Comparison of ENCODE assay signal across 8 cellular contexts in the genomic region with DNA sequence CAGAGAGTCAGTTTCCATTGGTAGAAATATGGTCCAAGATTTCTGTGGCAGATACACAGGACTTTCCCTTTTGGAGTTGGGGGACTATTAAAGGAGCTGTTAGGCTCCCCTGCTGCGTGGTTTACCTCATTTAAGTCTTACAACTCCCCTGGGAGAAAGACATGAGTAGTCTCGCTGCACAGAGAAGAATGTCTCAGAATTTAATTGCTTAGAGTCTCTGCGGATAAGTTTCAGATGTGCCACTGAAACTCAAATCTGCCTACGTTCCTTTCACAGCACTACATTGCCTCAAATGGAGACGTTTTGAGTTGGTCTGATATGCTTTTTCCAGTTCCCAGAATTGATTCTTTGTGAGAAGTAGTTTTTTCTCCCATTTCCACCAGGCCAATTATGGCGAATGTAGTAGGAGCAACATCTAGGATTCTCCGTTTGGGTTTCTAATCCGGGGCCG. TPM values are rescaled to one million over a fixed set of nuclear protein-coding genes. Genes with fewer than 3 reads are reported as not detected.
DNase-seq lines count a peak whose midpoint lies in the region; ATAC-seq, FAIRE-seq and TF ChIP-seq lines count a peak whose summit lies in the region.

No MANE protein-coding gene starts in this region.

- no peak overlapping the region for H3K18ac ChIP-seq in neuronal stem cell (ENCODE audit: low read length)

- H3K79me2 ChIP-seq in astrocyte (ENCODE audit: insufficient read depth, low read length) = no peaks in the 10 kb centered on the region

- H3K27me3 ChIP-seq in heart left ventricle = peaks cover 9 to 60% (median 20%) of the 10 kb centered on the region in 9 donors
- H3K27me3 ChIP-seq in astrocyte (ENCODE audit: insufficient read depth, low read length) = peaks cover 24% of the 10 kb centered on the region
- H3K27me3 ChIP-seq in neuronal stem cell (ENCODE audit: control insufficient read depth in 3 of 3, insufficient read depth in 3 of 3, low read depth in 1 of 3, low read length in 3 of 3) = peaks cover 0 to 3% (median 0%) of the 10 kb centered on the region in 3 experiments

- no peak for ATAC-seq in heart left ventricle
- ATAC-seq in Right ventricle myocardium inferior = no peak
- peak; percentile 46 for ATAC-seq in HG03066 (IDR thresholded peaks at IDR 0.05; ENCODE audit: low read depth, unreplicated experiment)

- H3K4me1 ChIP-seq in heart left ventricle (peaks cover 0 to 23% (median 7%) of the 10 kb centered on the region in 12 donors), astrocyte (ENCODE audit: insufficient read depth, low read length) (no peaks in the 10 kb centered on the region), neuronal stem cell (ENCODE audit: control insufficient read depth in 2 of 2, insufficient read depth in 1 of 2, low read depth in 1 of 2, low read length in 2 of 2) (peaks cover 0 to 4% of the 10 kb centered on the region in 2 donors)

- H3K36me3 ChIP-seq in heart left ventricle (no peaks in the 10 kb centered on the region), astrocyte (ENCODE audit: insufficient read depth, low read length) (no peaks in the 10 kb centered on the region), neuronal stem cell (replicated peaks in 1 of 2; ENCODE audit: control insufficient read depth in 2 of 2, insufficient read depth in 2 of 2, low read length in 2 of 2) (no peaks in the 10 kb centered on the region)

- H2BK15ac ChIP-seq in neuronal stem cell (ENCODE audit: low read length) = no peak overlapping the region

- TF ChIP-seq POLR2A in heart left ventricle (IDR thresholded peaks at IDR 0.05) = no peak

- no peak overlapping the region for H4K8ac ChIP-seq in neuronal stem cell (ENCODE audit: low read depth, low read length)

- no peak overlapping the region for H3K27ac Mint-ChIP-seq in astrocyte (ENCODE audit: unreplicated experiment)

- DNase-seq in heart left ventricle = no peak
- DNase-seq in Right ventricle myocardium inferior (ENCODE audit: missing footprints) = no peak
- no peak for DNase-seq in astrocyte (ENCODE audit: low read depth)
- DNase-seq in neuronal stem cell (ENCODE audit: low spot score) = no peak
- no peak for DNase-seq in SHP77 (lab: John Stamatoyannopoulos, UW)
- DNase-seq in effector CD8-positive, alpha-beta T cell (lab: John Stamatoyannopoulos, UW) = no peak
- no peak for DNase-seq in SKM-1 (lab: John Stamatoyannopoulos, UW; ENCODE audit: unreplicated experiment)

- H3K4ac ChIP-seq in neuronal stem cell (ENCODE audit: low read length) = no peak overlapping the region

- intact Hi-C loops in heart left ventricle (cut with DNase I) (no loop called here), Right ventricle myocardium inferior (cut with DNase I) (no loop called here)

- H3K4me3 Mint-ChIP-seq in astrocyte (ENCODE audit: unreplicated experiment) = peak overlapping the region; percentile 88

- no peak overlapping the region for H3K9ac ChIP-seq in astrocyte (ENCODE audit: low read length)
- no peak overlapping the region for H3K9ac ChIP-seq in neuronal stem cell (ENCODE audit: low read depth, low read length, poor library complexity)

- H3K4me1 Mint-ChIP-seq in astrocyte (ENCODE audit: low read depth, unreplicated experiment) = no peaks in the 10 kb centered on the region

- no peaks in the 10 kb centered on the region for H4K20me1 ChIP-seq in astrocyte (ENCODE audit: insufficient read depth, low read length)

- TF ChIP-seq CTCF in heart left ventricle (IDR thresholded peaks at IDR 0.05) = no peak
- no peak for TF ChIP-seq CTCF in astrocyte (IDR thresholded peaks at IDR 0.05; ENCODE audit: insufficient read depth, low read depth, low read length)

- H3K14ac ChIP-seq in neuronal stem cell (ENCODE audit: low read length) = no peak overlapping the region

- no peaks in the 10 kb centered on the region for H3K79me1 ChIP-seq in neuronal stem cell (ENCODE audit: low read depth, low read length)

- H3K27ac ChIP-seq in heart left ventricle = no peak overlapping the region
- H3K27ac ChIP-seq in astrocyte (ENCODE audit: low read depth, low read length) = no peak overlapping the region
- H3K27ac ChIP-seq in neuronal stem cell (replicated peaks; ENCODE audit: low read length) = no peak overlapping the region

- H3K4me3 ChIP-seq in heart left ventricle (peak overlapping the region in 11 of 12 donors; percentile 40 to 80 (median 59)), astrocyte (ENCODE audit: insufficient read depth, low read depth, low read length) (peak overlapping the region; percentile 55), neuronal stem cell (ENCODE audit: low read length in 2 of 2) (peak overlapping the region; percentile 73 to 91)

- no peak for FAIRE-seq in astrocyte (lab: Jason Lieb, UNC)

- H3K36me3 Mint-ChIP-seq in astrocyte (ENCODE audit: low read depth, unreplicated experiment) = no peaks in the 10 kb centered on the region

- H3K9me3 Mint-ChIP-seq in astrocyte (ENCODE audit: unreplicated experiment) = no peaks in the 10 kb centered on the region

- H3K23ac ChIP-seq in neuronal stem cell (ENCODE audit: low read depth, low read length, poor library complexity) = no peak overlapping the region

- peak overlapping the region; percentile 83 for H3K4me2 ChIP-seq in astrocyte (ENCODE audit: low read length)
- peak overlapping the region; percentile 48 for H3K4me2 ChIP-seq in neuronal stem cell (ENCODE audit: insufficient read depth, low read length, poor library complexity, severe bottlenecking)

- H3K9me3 ChIP-seq in heart left ventricle (no peaks in the 10 kb centered on the region), astrocyte (ENCODE audit: insufficient read depth, low read depth, low read length) (no peaks in the 10 kb centered on the region), neuronal stem cell (replicated peaks in 1 of 2; ENCODE audit: control insufficient read depth in 2 of 2, insufficient read depth in 1 of 2, low read depth in 1 of 2, low read length in 2 of 2) (no peaks in the 10 kb centered on the region)

- H2AK5ac ChIP-seq in neuronal stem cell (ENCODE audit: low read depth, low read length) = no peak overlapping the region

- H2BK5ac ChIP-seq in neuronal stem cell (ENCODE audit: low read length) = no peak overlapping the region

- no peak overlapping the region for H4K91ac ChIP-seq in neuronal stem cell (ENCODE audit: low read depth, low read length, poor library complexity)

- peaks cover 3% of the 10 kb centered on the region for H3K27me3 Mint-ChIP-seq in astrocyte (ENCODE audit: low read depth, unreplicated experiment)

- WGBS in heart left ventricle, 4 donors = 9 to 12% (median 11%) methylated on average over 9 of the region's 9 CpGs
- WGBS in neuronal stem cell (ENCODE audit: extremely low coverage in 2 of 2, insufficient read length in 2 of 2, insufficient replicate concordance in 1 of 2), 2 donors = no CpG with 5 or more reads among the region's 9 CpGs

- H2AFZ ChIP-seq in astrocyte (ENCODE audit: low read depth, low read length) (no peak overlapping the region), neuronal stem cell (ENCODE audit: low read length) (peak overlapping the region; percentile 97)

- H2BK12ac ChIP-seq in neuronal stem cell (ENCODE audit: low read length) = no peak overlapping the region

- no peak overlapping the region for H2BK120ac ChIP-seq in neuronal stem cell (ENCODE audit: low read depth, low read length)

RNA-seq across cellular contexts. Expression of a gene that starts 0.6 kb away (rescaled TPM):
- total RNA-seq in heart left ventricle (10 to 100 TPM in 3 of 9 donors, 1 to 10 TPM in 6; 2.5 to 11.6 (median 5.0) TPM), Right ventricle myocardium inferior (5.8 TPM), astrocyte (0.72 and 1.0 TPM in 2 replicates)
- polyA plus RNA-seq in heart left ventricle = 1 to 10 TPM; 1.1 to 5.0 TPM
- 13.4 TPM for polyA plus RNA-seq in neuronal stem cell (2013, experiment 1 of 2)
- polyA plus RNA-seq in neuronal stem cell (2013, experiment 2 of 2) = 14.2 TPM
